Comparison of ENCODE assay signal across 8 cellular contexts in genomic region chr15:45522931-45523331, GRCh38. TPM values are rescaled to one million over a fixed set of nuclear protein-coding genes. Genes with fewer than 3 reads are reported as not detected.
DNase-seq lines count a peak whose midpoint lies in the region; ATAC-seq and FAIRE-seq lines count a peak whose summit lies in the region.

No MANE protein-coding gene starts in this region.

- H3K4me1 ChIP-seq in adipocyte (ENCODE audit: control insufficient read depth, insufficient read depth, low read length), result peaks cover 16% of the 10 kb centered on the region
- peaks cover 3% of the 10 kb centered on the region for H3K4me1 ChIP-seq in iPS-15b (ENCODE audit: control insufficient read depth, insufficient read depth, low read length)
- peaks cover 17% of the 10 kb centered on the region for H3K4me1 ChIP-seq in skeletal muscle satellite cell (ENCODE audit: control insufficient read depth, insufficient read depth, low read length)

- H3K27me3 ChIP-seq in adipocyte (replicated peaks; ENCODE audit: control insufficient read depth, insufficient read depth, low read length) (no peaks in the 10 kb centered on the region), iPS-15b (ENCODE audit: control insufficient read depth, insufficient read depth, low read length) (peaks cover 53% of the 10 kb centered on the region), skeletal muscle satellite cell (ENCODE audit: control insufficient read depth, insufficient read depth, low read length) (no peaks in the 10 kb centered on the region)

- H3K4me3 ChIP-seq in adipocyte (ENCODE audit: low read length) (peak overlapping the region; percentile 94), iPS-15b (ENCODE audit: low read depth, low read length) (peak overlapping the region; percentile 26), skeletal muscle satellite cell (ENCODE audit: low read length) (peak overlapping the region; percentile 81)

- no peaks in the 10 kb centered on the region for H3K36me3 ChIP-seq in adipocyte (ENCODE audit: control insufficient read depth, insufficient read depth, low read length, severe bottlenecking)
- no peaks in the 10 kb centered on the region for H3K36me3 ChIP-seq in iPS-15b (ENCODE audit: control insufficient read depth, insufficient read depth, low read length)
- no peaks in the 10 kb centered on the region for H3K36me3 ChIP-seq in skeletal muscle satellite cell (ENCODE audit: insufficient read depth, low read length)

- ATAC-seq in GM21381 (IDR thresholded peaks at IDR 0.05; ENCODE audit: unreplicated experiment), result no peak

- peak overlapping the region; percentile 85 for H3K9ac ChIP-seq in adipocyte (ENCODE audit: low read length)
- H3K9ac ChIP-seq in iPS-15b (ENCODE audit: low read depth, low read length), result peak overlapping the region; percentile 32
- peak overlapping the region; percentile 80 for H3K9ac ChIP-seq in skeletal muscle satellite cell (ENCODE audit: low read depth, low read length)

- DNase-seq in CMK (ENCODE audit: low read depth) (peak; percentile 9), HT-29 (ENCODE audit: low spot score) (peak; percentile 17), adipocyte (ENCODE audit: low read depth) (no peak), T-helper 9 cell (no peak), GM19239 (ENCODE audit: insufficient read length, low spot score) (no peak)

- H3K9me3 ChIP-seq in adipocyte (ENCODE audit: control insufficient read depth, low read length) (no peaks in the 10 kb centered on the region), iPS-15b (ENCODE audit: control insufficient read depth, insufficient read depth, low read length) (no peaks in the 10 kb centered on the region), skeletal muscle satellite cell (replicated peaks; ENCODE audit: low read length) (no peaks in the 10 kb centered on the region)

- no peak for FAIRE-seq in GM19239 (lab: Jason Lieb, UNC)

- H3K4me2 ChIP-seq in skeletal muscle satellite cell (ENCODE audit: low read length), result peak overlapping the region; percentile 97

RNA-seq across cellular contexts. Expression of gene SLC30A4, which starts 0.4 kb away (rescaled TPM):
- 0.03 and 0.10 TPM in 2 replicates for total RNA-seq in HT-29 (2014; rRNA removed; shearing (Covaris generic))
- total RNA-seq in skeletal muscle satellite cell (2012; rRNA removed), result 4.3 and 5.5 TPM in 2 replicates

Comparison
In these comparisons a context has a peak if more than half of its experiments do, and no peak if none do; other contexts are left out.
1. DNase-seq: peak in CMK (single experiment) and HT-29 (single experiment); none in adipocyte (single experiment), T-helper 9 cell (single experiment) and GM19239 (single experiment).
2. H3K4me3 ChIP-seq: peak in every context shown above with its lines; median percentile 94 in adipocyte; 81 in skeletal muscle satellite cell; 26 in iPS-15b.
3. H3K9ac ChIP-seq: peak in every context shown above with its lines; median percentile 85 in adipocyte; 80 in skeletal muscle satellite cell; 32 in iPS-15b.